ENCODE assay signal across 8 cellular contexts in the genomic region with DNA sequence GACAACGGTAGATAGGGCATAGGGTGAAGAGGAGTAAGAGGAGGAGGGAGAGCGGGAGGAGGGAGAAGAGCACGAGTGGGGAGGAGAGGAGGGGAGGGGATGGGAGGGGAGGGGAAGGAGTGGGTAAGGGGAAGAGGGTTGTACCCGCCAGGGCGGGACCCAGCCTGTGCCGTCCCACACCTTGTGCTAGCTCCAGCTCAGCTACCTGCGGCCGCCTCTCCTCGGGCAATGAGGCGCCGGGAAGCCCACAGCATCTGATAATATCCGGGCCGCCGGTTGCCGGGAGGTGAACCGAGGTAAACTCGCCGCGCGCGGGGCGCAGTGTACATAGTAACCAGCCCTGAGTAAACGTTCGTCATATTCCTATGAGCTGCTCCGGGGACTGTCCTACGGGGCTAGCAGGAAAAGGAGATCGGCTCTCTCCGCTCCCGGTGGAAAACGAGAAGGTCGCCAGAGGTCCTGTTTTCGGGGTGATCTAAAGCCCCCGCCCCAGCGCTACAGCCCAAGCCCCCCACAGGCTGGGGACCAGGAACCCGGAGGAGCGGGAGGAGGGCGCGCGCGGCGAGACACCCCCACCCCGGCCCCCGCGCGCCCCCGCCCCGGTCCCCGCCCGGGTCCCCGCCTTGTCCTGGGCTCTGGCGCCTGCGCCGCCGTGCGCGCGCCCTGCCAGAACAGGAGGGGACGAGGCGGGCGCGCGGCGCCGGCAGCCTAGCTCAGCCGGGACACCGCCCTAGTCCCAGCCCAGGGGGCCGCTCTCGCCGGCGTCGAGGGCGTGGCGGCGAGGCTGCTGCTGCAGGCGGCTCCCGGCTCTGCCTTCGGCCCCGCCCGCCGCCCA.
DNase-seq lines count a peak whose midpoint lies in the region; ATAC-seq lines count a peak whose summit lies in the region.

A gene (plus strand): TSS at position 669 of the 835 bp plus-strand sequence. CDS start 11,537 bp downstream, outside the sequence.

- H3K4me1 Mint-ChIP-seq in central memory CD8-positive, alpha-beta T cell: peaks cover 68% of the 10 kb centered on the region

- ATAC-seq in HG03135 (IDR thresholded peaks at IDR 0.05; ENCODE audit: unreplicated experiment): peak; percentile 62
- peak; percentile 71 for ATAC-seq in central memory CD8-positive, alpha-beta T cell (replicated peaks; ENCODE audit: extremely low read depth, poor library complexity, severe bottlenecking)
- no peak for ATAC-seq in HG02970 (IDR thresholded peaks at IDR 0.05; ENCODE audit: low FRiP score, unreplicated experiment)

- H3K27ac Mint-ChIP-seq in central memory CD8-positive, alpha-beta T cell (ENCODE audit: low read depth): peak within 1 kb of the TSS; percentile 93

- peak; percentile 90 for DNase-seq in EH (ENCODE audit: low read depth)
- DNase-seq in NCI-H446 treated with DMSO at 0.1 percent for 48 hours (lab: John Stamatoyannopoulos, UW): peak; percentile 40
- DNase-seq in activated CD4-positive, CD25-positive, alpha-beta regulatory T cell treated with anti-CD3 and anti-CD28 coated beads, Interleukin-2, amount 50 U/mL, for 72 hours: peak; percentile 84
- DNase-seq in central memory CD8-positive, alpha-beta T cell (ENCODE audit: low spot score in 2 of 2): peak; percentile 69 to 80
- DNase-seq in islet precursor cell: peak; percentile 95
- DNase-seq in stimulated activated CD4-positive, alpha-beta T cell treated with anti-CD3 and anti-CD28 coated beads, Interleukin-12 subunit alpha, Interleukin-12 subunit beta, amount 100 ng/mL, for 24 hours (ENCODE audit: low read depth in 2 of 2): peak; percentile 78 to 80

- H3K27me3 Mint-ChIP-seq in central memory CD8-positive, alpha-beta T cell: no peaks in the 10 kb centered on the region

- H3K4me3 Mint-ChIP-seq in central memory CD8-positive, alpha-beta T cell: peak within 1 kb of the TSS; percentile 94

- peaks cover 34% of the 10 kb centered on the region for H3K36me3 Mint-ChIP-seq in central memory CD8-positive, alpha-beta T cell (ENCODE audit: insufficient read depth)

- H3K9me3 Mint-ChIP-seq in central memory CD8-positive, alpha-beta T cell: no peaks in the 10 kb centered on the region

Comparison
In these comparisons a context has a peak if more than half of its experiments do, and no peak if none do; other contexts are left out.
1. DNase-seq: peak in every context shown above with its lines; median percentile 95 in islet precursor cell; 90 in EH; 84 in activated CD4-positive, CD25-positive, alpha-beta regulatory T cell treated with anti-CD3 and anti-CD28 coated beads, Interleukin-2, amount 50 U/mL, for 72 hours; 79 in stimulated activated CD4-positive, alpha-beta T cell treated with anti-CD3 and anti-CD28 coated beads, Interleukin-12 subunit alpha, Interleukin-12 subunit beta, amount 100 ng/mL, for 24 hours; 74 in central memory CD8-positive, alpha-beta T cell; 40 in NCI-H446 treated with DMSO at 0.1 percent for 48 hours.